Comparison of ENCODE assay signal across 8 cellular contexts in the genomic region with DNA sequence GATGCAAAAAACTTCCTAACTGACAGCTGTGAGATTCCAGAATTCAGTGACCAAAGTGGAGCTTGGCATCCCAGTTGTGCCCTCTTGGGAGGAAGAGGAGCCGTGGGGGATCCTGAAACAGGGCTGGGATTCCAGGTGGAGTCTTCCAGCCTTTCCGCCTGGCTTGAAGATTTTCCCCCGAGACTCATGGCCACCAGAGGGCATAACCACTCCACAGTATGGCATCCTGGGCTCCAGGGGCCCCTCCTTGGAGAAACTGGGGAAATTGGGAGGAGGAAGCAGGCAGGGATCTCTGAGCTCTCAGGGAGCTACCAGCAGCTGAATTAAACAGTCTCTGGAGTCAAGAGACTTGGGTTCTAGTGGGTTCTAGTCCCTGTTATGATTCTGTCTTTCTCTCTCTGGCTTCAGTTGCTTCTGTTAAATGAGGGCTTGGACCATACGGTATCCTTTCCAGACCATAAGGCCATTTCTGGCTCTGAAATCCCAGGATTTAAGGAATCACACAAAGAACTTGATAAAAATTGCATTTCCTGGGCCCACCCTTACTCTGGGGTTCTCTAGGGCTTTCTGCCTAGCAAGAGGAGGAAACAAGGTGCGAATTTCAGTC. TPM values are rescaled to one million over a fixed set of nuclear protein-coding genes. Genes with fewer than 3 reads are reported as not detected.
DNase-seq lines count a peak whose midpoint lies in the region; ATAC-seq and TF ChIP-seq lines count a peak whose summit lies in the region.

No MANE protein-coding gene starts in this region.

- no peaks in the 10 kb centered on the region for H3K36me3 ChIP-seq in tibial artery

- peak; percentile 85 for DNase-seq in GM03348 (ENCODE audit: low spot score)
- peak; percentile 48 to 83 (median 69) for DNase-seq in NCI-H1417 (lab: John Stamatoyannopoulos, UW)
- DNase-seq in amygdala (lab: John Stamatoyannopoulos, UW), result peak in 47 of 56 donors; percentile 23 to 84 (median 44)
- peak in 2 of 3 donors; percentile 13 to 19 for DNase-seq in immature natural killer cell
- peak in 1 of 2 donors; percentile 65 for DNase-seq in tibial artery

- TF ChIP-seq CTCF in tibial artery (IDR thresholded peaks at IDR 0.05), result peak; percentile 46 to 59

- H3K9me3 Mint-ChIP-seq in immature natural killer cell, result no peaks in the 10 kb centered on the region

- intact Hi-C loops in tibial artery (cut with DNase I; ENCODE audit: low total_unique reads), result no loop called here

- peaks cover 0 to 35% of the 10 kb centered on the region in 2 donors for H3K27me3 ChIP-seq in tibial artery

- H3K27me3 Mint-ChIP-seq in immature natural killer cell (ENCODE audit: low read depth in 3 of 3), result peaks cover 16 to 34% (median 27%) of the 10 kb centered on the region in 3 donors

- no peak overlapping the region for H3K4me3 Mint-ChIP-seq in immature natural killer cell

- peaks cover 21 to 25% of the 10 kb centered on the region in 2 donors for H3K4me1 Mint-ChIP-seq in immature natural killer cell

- H3K4me3 ChIP-seq in tibial artery, result no peak overlapping the region

- no peak overlapping the region for H3K27ac ChIP-seq in tibial artery

- H3K36me3 Mint-ChIP-seq in immature natural killer cell, result peaks cover 0 to 7% (median 4%) of the 10 kb centered on the region in 3 donors

- peak overlapping the region in 5 of 6 donors; percentile 51 to 98 (median 92) for H3K27ac Mint-ChIP-seq in immature natural killer cell

- ATAC-seq in HG03469 (IDR thresholded peaks at IDR 0.05; ENCODE audit: unreplicated experiment), result no peak
- ATAC-seq in GM18517 (IDR thresholded peaks at IDR 0.05; ENCODE audit: unreplicated experiment), result no peak
- no peak for ATAC-seq in esophagus mucosa

- peaks cover 0 to 22% (median 10%) of the 10 kb centered on the region in 4 donors for H3K4me1 ChIP-seq in tibial artery

- no peaks in the 10 kb centered on the region for H3K9me3 ChIP-seq in tibial artery

RNA-seq across cellular contexts. Expression of a gene that starts 2.6 kb away (rescaled TPM):
- polyA plus RNA-seq in immature natural killer cell, result 1 to 10 TPM; 1.1 to 3.1 (median 1.2) TPM
- 3.9 TPM for total RNA-seq in esophagus mucosa

RNA-seq across cellular contexts. Expression of a gene that starts 47.1 kb away (rescaled TPM):
- 1 to 10 TPM in 2 of 3 donors, under 1 TPM in 1; 0.83 to 2.1 (median 1.3) TPM for polyA plus RNA-seq in immature natural killer cell
- total RNA-seq in esophagus mucosa, result 2.0 TPM

RNA-seq across cellular contexts. Expression of a gene that starts 52.6 kb away (rescaled TPM):
- polyA plus RNA-seq in immature natural killer cell, result 1 to 10 TPM in 1 of 3 donors, under 1 TPM in 1, not detected in 1; 0.52 to 1.4 TPM
- 19.2 TPM for total RNA-seq in esophagus mucosa
